19 cellular contexts compared by ENCODE assay signal in the genomic region with DNA sequence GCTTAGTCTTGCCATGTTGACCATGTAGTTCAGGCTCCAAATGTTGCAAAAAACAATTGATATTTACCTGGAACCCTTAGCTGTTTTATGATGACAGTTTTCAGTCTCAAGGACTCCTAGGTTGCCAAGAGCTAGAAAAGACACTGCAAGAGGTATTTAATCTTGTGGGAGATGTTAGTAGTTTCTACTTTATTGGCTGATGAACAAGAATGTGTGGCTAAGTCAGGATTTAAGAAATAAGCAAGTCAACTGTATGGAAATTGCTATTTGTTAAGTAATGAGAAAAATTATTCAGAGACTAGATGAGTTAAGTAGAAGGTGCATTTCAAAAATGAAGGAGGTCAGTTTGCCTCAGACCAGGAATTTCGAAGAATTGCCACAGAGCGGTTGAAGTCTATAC.
"Had no signal": no experiment of that assay in that cellular context is flagged by ENCODE, and none has a peak within 500 bp of the region (broad histone marks: within the 10 kb centered on the region; RNA-seq: fewer than 3 reads in every experiment).

No MANE protein-coding gene starts in this region.

- H3K4me3 ChIP-seq: gastrocnemius medialis, heart right ventricle, left ventricle myocardium inferior, prostate gland had no signal

- H3K27ac Mint-ChIP-seq: activated naive CD8-positive, alpha-beta T cell; endodermal cell; memory B cell; natural killer cell treated with Interleukin-12 subunit alpha and Interleukin-12 subunit beta and Interleukin-15 and Interleukin-18, amount 100 ng/mL, for 72 hours; type B pancreatic cell had no signal

- H3K36me3 Mint-ChIP-seq: activated naive CD8-positive, alpha-beta T cell; memory B cell; natural killer cell treated with Interleukin-12 subunit alpha and Interleukin-12 subunit beta and Interleukin-15 and Interleukin-18, amount 100 ng/mL, for 72 hours; type B pancreatic cell had no signal

- H3K4me1 Mint-ChIP-seq: memory B cell had no signal

- DNase-seq: activated effector memory CD4-positive, alpha-beta T cell treated with Interleukin-2 at 50 U/mL for 16 hours; activated T-cell treated with anti-CD3 and anti-CD28 coated beads, Interleukin-2, amount 50 U/mL, for 1 hour; aorta; caudate nucleus; cortex of kidney; endodermal cell; gastrocnemius medialis; heart right ventricle; left ventricle myocardium inferior; stimulated activated CD4-positive, alpha-beta T cell treated with anti-CD3 and anti-CD28 coated beads, Interleukin-12 subunit alpha, Interleukin-12 subunit beta, amount 100 ng/mL, for 4 hours; stimulated activated CD4-positive, alpha-beta T cell treated with anti-CD3 and anti-CD28 coated beads, Interleukin-2, amount 100 ng/mL, for 48 hours; stimulated activated naive CD4-positive, alpha-beta T cell treated with Interleukin-2 at 50 U/mL for 16 hours had no signal

- H3K9me3 Mint-ChIP-seq: endodermal cell, memory B cell, type B pancreatic cell had no signal

- H3K27me3 Mint-ChIP-seq: type B pancreatic cell had no signal

- ATAC-seq: activated CD4-positive, CD25-positive, alpha-beta regulatory T cell treated with anti-CD3 and anti-CD28 coated beads, Interleukin-2, amount 50 U/mL, for 24 hours; gastrocnemius medialis; heart right ventricle; natural killer cell treated with Interleukin-12 subunit alpha and Interleukin-12 subunit beta and Interleukin-15 and Interleukin-18, amount 100 ng/mL, for 72 hours; sciatic nerve had no signal

- H3K4me3 Mint-ChIP-seq: activated naive CD8-positive, alpha-beta T cell; endodermal cell; memory B cell; natural killer cell treated with Interleukin-12 subunit alpha and Interleukin-12 subunit beta and Interleukin-15 and Interleukin-18, amount 100 ng/mL, for 72 hours; type B pancreatic cell had no signal
